In the genomic region with DNA sequence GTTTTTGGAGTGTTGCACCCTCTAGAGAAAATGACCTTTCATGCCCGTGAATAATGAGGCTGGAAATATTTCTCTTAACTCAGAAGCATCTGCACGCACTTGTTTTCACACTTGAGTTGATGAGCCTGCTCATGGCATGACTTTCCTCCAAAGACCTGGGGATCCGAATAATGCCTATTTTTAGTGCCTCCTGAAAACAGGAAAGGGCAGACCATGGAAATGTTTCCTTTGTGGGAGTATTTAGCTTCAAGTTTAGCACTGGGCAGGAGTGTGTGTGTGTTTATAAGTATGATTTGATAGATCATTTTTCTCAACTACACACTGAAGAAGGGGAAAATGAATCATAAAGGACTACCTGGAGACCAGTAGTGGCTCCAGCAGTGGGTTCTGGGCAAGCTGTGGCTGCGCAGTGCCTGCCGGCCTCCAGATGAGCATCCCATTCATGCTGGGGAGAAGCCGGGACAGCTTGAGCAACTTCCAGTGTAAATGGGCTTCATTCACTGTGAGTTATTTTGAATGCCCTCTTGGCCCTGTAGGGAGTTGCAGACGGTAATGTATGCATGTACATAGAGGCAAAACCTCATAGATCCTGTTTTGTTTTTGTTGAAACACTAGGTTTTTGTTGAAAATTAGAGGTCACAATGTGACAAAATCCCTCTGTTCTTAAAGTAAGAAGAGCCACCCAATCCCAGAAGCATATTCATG, we compare ENCODE assay signal across 20 cellular contexts.
DNase-seq lines count a peak whose midpoint lies in the region; ATAC-seq and TF ChIP-seq lines count a peak whose summit lies in the region.
"Had no signal": no experiment of that assay in that cellular context is flagged by ENCODE, and none has a peak within 500 bp of the region (broad histone marks: within the 10 kb centered on the region; RNA-seq: fewer than 3 reads in every experiment).

No MANE protein-coding gene starts in this region.

- in situ Hi-C loops in brain microvascular endothelial cell (cut with HindIII; ENCODE audit: low pct_ligation_motif_present, low sequenced_read_pairs), result no loop called here

- ATAC-seq in WTC11 (no peak), GM21576 (IDR thresholded peaks at IDR 0.05; ENCODE audit: unreplicated experiment) (no peak)
- ATAC-seq: GM23338, HCT116 had no signal

- no peak overlapping the region for H3K4me3 Mint-ChIP-seq in WTC11
- H3K4me3 Mint-ChIP-seq: GM23338 had no signal

- no peaks in the 10 kb centered on the region for H3K9me3 Mint-ChIP-seq in WTC11
- H3K9me3 Mint-ChIP-seq: GM23338 had no signal

- H3K4me1 Mint-ChIP-seq in WTC11, result peaks cover 29% of the 10 kb centered on the region

- CTCF ChIA-PET in WTC11 (lab: Charles Lee), result interaction anchor here (0.6 kb wide), 1 partner anchor 214 kb away, joined by 3 read pairs; no protein-coding TSS in a partner anchor

- H3K9ac ChIP-seq in parathyroid adenoma, result no peak overlapping the region

- no peaks in the 10 kb centered on the region for H3K9me3 ChIP-seq in parathyroid adenoma (ENCODE audit: control insufficient read depth, low read length)

- DNase-seq in RPMI7951 (ENCODE audit: low read depth) (peak; percentile 46), WTC11 (ENCODE audit: low spot score) (no peak), head of caudate nucleus (peak in 25 of 42 donors; percentile 6 to 76 (median 30)), NCI-H69 (lab: John Stamatoyannopoulos, UW) (no peak), NCI-H748 treated with DMSO at 0.1 percent for 48 hours (lab: John Stamatoyannopoulos, UW) (no peak), brain microvascular endothelial cell (no peak)
- DNase-seq: ACHN, GDM1, Kasumi-1, MM.1S, NCI-H1092, NCI-H1436 treated with DMSO at 0.1 percent for 48 hours, NCI-H2029, PC-9, SW 1271 had no signal

- H3K4me1 ChIP-seq in parathyroid adenoma, result peaks cover 3% of the 10 kb centered on the region

- TF ChIP-seq CTCF in WTC11 (IDR thresholded peaks at IDR 0.05), result no peak
- no peak for TF ChIP-seq CTCF in parathyroid adenoma (IDR thresholded peaks at IDR 0.05)
- TF ChIP-seq CTCF in brain microvascular endothelial cell (IDR thresholded peaks at IDR 0.05; ENCODE audit: low read depth, low read length, missing control alignments), result no peak

- no peaks in the 10 kb centered on the region for H3K36me3 Mint-ChIP-seq in WTC11

- H3K4me3 ChIP-seq in parathyroid adenoma (ENCODE audit: low read depth, low read length) (no peak overlapping the region), brain microvascular endothelial cell (ENCODE audit: low read depth, low read length) (no peak overlapping the region)
- H3K4me3 ChIP-seq: GM23338, PC-9 had no signal

- H3K27me3 ChIP-seq in parathyroid adenoma (ENCODE audit: control insufficient read depth, insufficient read depth, low read length) (no peaks in the 10 kb centered on the region), brain microvascular endothelial cell (replicated peaks) (no peaks in the 10 kb centered on the region)

- no peaks in the 10 kb centered on the region for H3K27me3 Mint-ChIP-seq in WTC11 (ENCODE audit: low read depth)

- peak overlapping the region; percentile 4 for H2AFZ ChIP-seq in parathyroid adenoma
- H2AFZ ChIP-seq: GM23338, PC-9 had no signal

- H3K4me2 ChIP-seq in parathyroid adenoma (ENCODE audit: low read length), result peak overlapping the region; percentile 48
- H3K4me2 ChIP-seq: GM23338, PC-9 had no signal

- H3K27ac ChIP-seq in parathyroid adenoma (no peak overlapping the region), brain microvascular endothelial cell (no peak overlapping the region)
- H3K27ac ChIP-seq: C4-2B, PC-9 had no signal

- POLR2A ChIA-PET in WTC11 (lab: Charles Lee), result no interaction called here

- no peaks in the 10 kb centered on the region for H3K36me3 ChIP-seq in parathyroid adenoma (ENCODE audit: control insufficient read depth, insufficient read depth, low read length)
- H3K36me3 ChIP-seq in brain microvascular endothelial cell (replicated peaks), result no peaks in the 10 kb centered on the region

- H3K27ac Mint-ChIP-seq in WTC11, result 0 out of 2 replicates have a peak overlapping the region, but pooled peaks have one; percentile 54
- H3K27ac Mint-ChIP-seq: GM23338 had no signal

- intact Hi-C loops in head of caudate nucleus (cut with DNase I), result no loop called here

- no peaks in the 10 kb centered on the region for H3K79me2 ChIP-seq in parathyroid adenoma

TF ChIP-seq in WTC11, 78 proteins besides CTCF, POLR2A, EP300 and RAD21 (continues in another document):
- no peak for TF ChIP-seq TP53 (CRISPR knock-in tag; IDR thresholded peaks at IDR 0.05)
- no peak for TF ChIP-seq ZNF396 (CRISPR knock-in tag; IDR thresholded peaks at IDR 0.05; ENCODE audit: borderline replicate concordance)
- TF ChIP-seq ZNF423 (CRISPR knock-in tag; IDR thresholded peaks at IDR 0.05), result no peak
- TF ChIP-seq ZNF121 (CRISPR knock-in tag; IDR thresholded peaks at IDR 0.05), result no peak
- TF ChIP-seq, protein P1, sequence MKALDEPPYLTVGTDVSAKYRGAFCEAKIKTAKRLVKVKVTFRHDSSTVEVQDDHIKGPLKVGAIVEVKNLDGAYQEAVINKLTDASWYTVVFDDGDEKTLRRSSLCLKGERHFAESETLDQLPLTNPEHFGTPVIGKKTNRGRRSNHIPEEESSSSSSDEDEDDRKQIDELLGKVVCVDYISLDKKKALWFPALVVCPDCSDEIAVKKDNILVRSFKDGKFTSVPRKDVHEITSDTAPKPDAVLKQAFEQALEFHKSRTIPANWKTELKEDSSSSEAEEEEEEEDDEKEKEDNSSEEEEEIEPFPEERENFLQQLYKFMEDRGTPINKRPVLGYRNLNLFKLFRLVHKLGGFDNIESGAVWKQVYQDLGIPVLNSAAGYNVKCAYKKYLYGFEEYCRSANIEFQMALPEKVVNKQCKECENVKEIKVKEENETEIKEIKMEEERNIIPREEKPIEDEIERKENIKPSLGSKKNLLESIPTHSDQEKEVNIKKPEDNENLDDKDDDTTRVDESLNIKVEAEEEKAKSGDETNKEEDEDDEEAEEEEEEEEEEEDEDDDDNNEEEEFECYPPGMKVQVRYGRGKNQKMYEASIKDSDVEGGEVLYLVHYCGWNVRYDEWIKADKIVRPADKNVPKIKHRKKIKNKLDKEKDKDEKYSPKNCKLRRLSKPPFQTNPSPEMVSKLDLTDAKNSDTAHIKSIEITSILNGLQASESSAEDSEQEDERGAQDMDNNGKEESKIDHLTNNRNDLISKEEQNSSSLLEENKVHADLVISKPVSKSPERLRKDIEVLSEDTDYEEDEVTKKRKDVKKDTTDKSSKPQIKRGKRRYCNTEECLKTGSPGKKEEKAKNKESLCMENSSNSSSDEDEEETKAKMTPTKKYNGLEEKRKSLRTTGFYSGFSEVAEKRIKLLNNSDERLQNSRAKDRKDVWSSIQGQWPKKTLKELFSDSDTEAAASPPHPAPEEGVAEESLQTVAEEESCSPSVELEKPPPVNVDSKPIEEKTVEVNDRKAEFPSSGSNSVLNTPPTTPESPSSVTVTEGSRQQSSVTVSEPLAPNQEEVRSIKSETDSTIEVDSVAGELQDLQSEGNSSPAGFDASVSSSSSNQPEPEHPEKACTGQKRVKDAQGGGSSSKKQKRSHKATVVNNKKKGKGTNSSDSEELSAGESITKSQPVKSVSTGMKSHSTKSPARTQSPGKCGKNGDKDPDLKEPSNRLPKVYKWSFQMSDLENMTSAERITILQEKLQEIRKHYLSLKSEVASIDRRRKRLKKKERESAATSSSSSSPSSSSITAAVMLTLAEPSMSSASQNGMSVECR (CRISPR knock-in tag; IDR thresholded peaks at IDR 0.05; ENCODE audit: borderline replicate concordance), result no peak
- no peak for TF ChIP-seq FOXJ3 (CRISPR knock-in tag; IDR thresholded peaks at IDR 0.05; ENCODE audit: borderline replicate concordance)
- TF ChIP-seq, protein P2, sequence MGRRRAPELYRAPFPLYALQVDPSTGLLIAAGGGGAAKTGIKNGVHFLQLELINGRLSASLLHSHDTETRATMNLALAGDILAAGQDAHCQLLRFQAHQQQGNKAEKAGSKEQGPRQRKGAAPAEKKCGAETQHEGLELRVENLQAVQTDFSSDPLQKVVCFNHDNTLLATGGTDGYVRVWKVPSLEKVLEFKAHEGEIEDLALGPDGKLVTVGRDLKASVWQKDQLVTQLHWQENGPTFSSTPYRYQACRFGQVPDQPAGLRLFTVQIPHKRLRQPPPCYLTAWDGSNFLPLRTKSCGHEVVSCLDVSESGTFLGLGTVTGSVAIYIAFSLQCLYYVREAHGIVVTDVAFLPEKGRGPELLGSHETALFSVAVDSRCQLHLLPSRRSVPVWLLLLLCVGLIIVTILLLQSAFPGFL (CRISPR knock-in tag; IDR thresholded peaks at IDR 0.05; ENCODE audit: borderline replicate concordance), result no peak
- no peak for TF ChIP-seq NFYB (CRISPR knock-in tag; conservative IDR thresholded peaks at IDR 0.05; ENCODE audit: low read depth)
- no peak for TF ChIP-seq ZNF416 (CRISPR knock-in tag; IDR thresholded peaks at IDR 0.05)
- TF ChIP-seq, protein P3, sequence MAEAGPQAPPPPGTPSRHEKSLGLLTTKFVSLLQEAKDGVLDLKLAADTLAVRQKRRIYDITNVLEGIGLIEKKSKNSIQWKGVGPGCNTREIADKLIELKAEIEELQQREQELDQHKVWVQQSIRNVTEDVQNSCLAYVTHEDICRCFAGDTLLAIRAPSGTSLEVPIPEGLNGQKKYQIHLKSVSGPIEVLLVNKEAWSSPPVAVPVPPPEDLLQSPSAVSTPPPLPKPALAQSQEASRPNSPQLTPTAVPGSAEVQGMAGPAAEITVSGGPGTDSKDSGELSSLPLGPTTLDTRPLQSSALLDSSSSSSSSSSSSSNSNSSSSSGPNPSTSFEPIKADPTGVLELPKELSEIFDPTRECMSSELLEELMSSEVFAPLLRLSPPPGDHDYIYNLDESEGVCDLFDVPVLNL (CRISPR knock-in tag; IDR thresholded peaks at IDR 0.05; ENCODE audit: borderline replicate concordance, low read depth), result no peak
- TF ChIP-seq, protein P4, sequence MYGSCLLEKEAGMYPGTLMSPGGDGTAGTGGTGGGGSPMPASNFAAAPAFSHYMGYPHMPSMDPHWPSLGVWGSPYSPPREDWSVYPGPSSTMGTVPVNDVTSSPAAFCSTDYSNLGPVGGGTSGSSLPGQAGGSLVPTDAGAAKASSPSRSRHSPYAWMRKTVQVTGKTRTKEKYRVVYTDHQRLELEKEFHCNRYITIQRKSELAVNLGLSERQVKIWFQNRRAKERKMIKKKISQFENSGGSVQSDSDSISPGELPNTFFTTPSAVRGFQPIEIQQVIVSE (CRISPR knock-in tag; IDR thresholded peaks at IDR 0.05; ENCODE audit: borderline replicate concordance), result no peak
- no peak for TF ChIP-seq ZBTB21 (CRISPR knock-in tag; IDR thresholded peaks at IDR 0.05; ENCODE audit: borderline replicate concordance)
- TF ChIP-seq, protein P5, sequence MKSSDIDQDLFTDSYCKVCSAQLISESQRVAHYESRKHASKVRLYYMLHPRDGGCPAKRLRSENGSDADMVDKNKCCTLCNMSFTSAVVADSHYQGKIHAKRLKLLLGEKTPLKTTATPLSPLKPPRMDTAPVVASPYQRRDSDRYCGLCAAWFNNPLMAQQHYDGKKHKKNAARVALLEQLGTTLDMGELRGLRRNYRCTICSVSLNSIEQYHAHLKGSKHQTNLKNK (CRISPR knock-in tag; IDR thresholded peaks at IDR 0.05), result no peak

Comparison
In these comparisons a context has a peak if more than half of its experiments do, and no peak if none do; other contexts are left out.
1. DNase-seq: peak in RPMI7951 (single experiment) and head of caudate nucleus (25 of 42); none in WTC11 (single experiment), NCI-H69 (single experiment), NCI-H748 treated with DMSO at 0.1 percent for 48 hours (single experiment) and brain microvascular endothelial cell (single experiment).